Comparison of ENCODE assay signal across 27 cellular contexts in the genomic region with DNA sequence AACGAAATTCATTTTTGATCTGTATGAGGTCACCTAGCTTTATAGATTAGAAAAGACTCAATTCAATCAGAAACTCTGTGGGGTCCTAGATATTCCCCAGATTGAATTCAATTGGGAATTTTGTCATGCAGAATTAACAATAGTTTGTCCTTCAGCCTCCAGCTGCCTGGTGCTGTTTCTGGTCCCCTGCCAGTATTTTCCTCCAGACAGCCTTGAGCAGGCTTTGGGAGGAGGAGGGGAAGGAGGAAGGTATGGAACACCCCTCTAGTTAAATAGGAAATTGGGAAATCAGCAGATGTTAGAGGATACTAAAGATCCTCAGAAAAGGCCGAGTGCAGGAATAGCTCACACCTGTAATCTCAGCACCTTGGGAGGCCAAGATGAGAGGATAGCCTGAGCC. TPM values are rescaled to one million over a fixed set of nuclear protein-coding genes. Genes with fewer than 3 reads are reported as not detected.
DNase-seq lines count a peak whose midpoint lies in the region; ATAC-seq and TF ChIP-seq lines count a peak whose summit lies in the region.
"Had no signal": no experiment of that assay in that cellular context is flagged by ENCODE, and none has a peak within 500 bp of the region (broad histone marks: within the 10 kb centered on the region; RNA-seq: fewer than 3 reads in every experiment).

No MANE protein-coding gene starts in this region.

- no TSS peak for BruUV-seq in MCF 10A (replicated peaks; lab: Mats Ljungman, UMichigan)
- no TSS peak for BruUV-seq in mammary epithelial cell (replicated peaks; lab: Mats Ljungman, UMichigan)

- H3K27me3 Mint-ChIP-seq in MCF 10A (ENCODE audit: insufficient read depth, unreplicated experiment): peaks cover 1% of the 10 kb centered on the region

- H4K91ac ChIP-seq in mesenchymal stem cell (ENCODE audit: low read length): no peak overlapping the region

- in situ Hi-C loops in mammary epithelial cell (cut with MboI; ENCODE audit: low sequenced_read_pairs in 2 of 2) (no loop called here), gastrocnemius medialis (cut with MboI; ENCODE audit: low sequenced_read_pairs in 4 of 4) (no loop called here)

- H4K8ac ChIP-seq in mesenchymal stem cell (ENCODE audit: low read length): no peak overlapping the region

- CTCF ChIA-PET in MCF 10A (lab: Yijun Ruan, JAX): interaction anchor here (0.6 to 1.5 kb wide), 3 partner anchors 26 to 758 kb away, joined by 3 to 4 read pairs (median 4); no protein-coding TSS in a partner anchor
- CTCF ChIA-PET in mammary epithelial cell (lab: Charles Lee; ENCODE audit: low non-redundant PET): no interaction called here

- H3K36me3 ChIP-seq in mammary epithelial cell (ENCODE audit: insufficient read depth, low read length): no peaks in the 10 kb centered on the region
- no peaks in the 10 kb centered on the region for H3K36me3 ChIP-seq in testis (ENCODE audit: low read depth, missing control alignments)
- H3K36me3 ChIP-seq in gastrocnemius medialis: no peaks in the 10 kb centered on the region
- H3K36me3 ChIP-seq in mesenchymal stem cell (ENCODE audit: control insufficient read depth in 1 of 2, insufficient read depth in 2 of 2, low read depth in 1 of 2, low read length in 2 of 2): no peaks in the 10 kb centered on the region
- H3K36me3 ChIP-seq: breast epithelium, esophagus squamous epithelium, gastroesophageal sphincter, thoracic aorta had no signal

- no peak for TF ChIP-seq CTCF in MCF 10A (IDR thresholded peaks at IDR 0.05; ENCODE audit: unreplicated experiment)
- TF ChIP-seq CTCF in mammary epithelial cell (conservative IDR thresholded peaks at IDR 0.05 in 1 of 2, IDR thresholded peaks at IDR 0.05 in 1 of 2; ENCODE audit: extremely low read depth in 1 of 2, insufficient read depth in 1 of 2, low read depth in 1 of 2, low read length in 2 of 2): no peak
- TF ChIP-seq CTCF in choroid plexus epithelial cell (conservative IDR thresholded peaks at IDR 0.05; ENCODE audit: low read depth, low read length): no peak
- TF ChIP-seq CTCF in testis (IDR thresholded peaks at IDR 0.05): no peak
- TF ChIP-seq CTCF in gastrocnemius medialis (IDR thresholded peaks at IDR 0.05 in 4 of 5, conservative IDR thresholded peaks at IDR 0.05 in 1 of 5): no peak

- no peaks in the 10 kb centered on the region for H3K4me1 Mint-ChIP-seq in MCF 10A (ENCODE audit: insufficient read depth, unreplicated experiment)
- H3K4me1 Mint-ChIP-seq: activated naive CD8-positive, alpha-beta T cell treated with anti-CD3 and anti-CD28 coated beads, Interleukin-2, amount 10 ng/mL, durations not matched to agents 7 days and 5 days had no signal

- no peak overlapping the region for H2BK12ac ChIP-seq in mesenchymal stem cell (ENCODE audit: low read length in 2 of 2)

- H3K27me3 ChIP-seq in mammary epithelial cell (ENCODE audit: insufficient read depth, low read length) (no peaks in the 10 kb centered on the region), testis (no peaks in the 10 kb centered on the region), gastrocnemius medialis (no peaks in the 10 kb centered on the region), mesenchymal stem cell (ENCODE audit: control insufficient read depth in 1 of 2, insufficient read depth in 1 of 2, low read length in 2 of 2) (no peaks in the 10 kb centered on the region)
- H3K27me3 ChIP-seq: breast epithelium, esophagus squamous epithelium, gastroesophageal sphincter had no signal

- H3K4me3 ChIP-seq in mammary epithelial cell (replicated peaks in 1 of 3; ENCODE audit: insufficient read depth in 1 of 3, low read depth in 2 of 3, low read length in 3 of 3) (no peak overlapping the region), choroid plexus epithelial cell (ENCODE audit: low read depth, low read length) (no peak overlapping the region), testis (no peak overlapping the region), gastrocnemius medialis (no peak overlapping the region), mesenchymal stem cell (ENCODE audit: insufficient read depth in 1 of 2, low read depth in 1 of 2, low read length in 2 of 2) (no peak overlapping the region)
- H3K4me3 ChIP-seq: breast epithelium, coronary artery, esophagus squamous epithelium, gastroesophageal sphincter, lung, thoracic aorta had no signal

- DNase-seq in MCF 10A (ENCODE audit: unreplicated experiment): peak; percentile 48
- no peak for DNase-seq in mammary epithelial cell
- peak; percentile 10 to 78 for DNase-seq in NCI-H446 (lab: John Stamatoyannopoulos, UW)
- peak; percentile 24 for DNase-seq in choroid plexus epithelial cell (ENCODE audit: low read depth)
- DNase-seq in testis: peak; percentile 33
- DNase-seq in islet precursor cell: no peak
- DNase-seq in gastrocnemius medialis: no peak
- DNase-seq in mesenchymal stem cell: no peak
- DNase-seq: ACHN; activated CD4-positive, alpha-beta T cell treated with anti-CD3 and anti-CD28 coated beads, Interleukin-2, amount 50 U/mL, for 1 hour; activated naive CD8-positive, alpha-beta T cell treated with anti-CD3 and anti-CD28 coated beads, Interleukin-2, amount 10 ng/mL, durations not matched to agents 7 days and 5 days; DND-41; esophagus squamous epithelium; HFFc6; kidney; NCI-H510A; SK-N-SH; stimulated activated CD4-positive, alpha-beta T cell treated with anti-CD3 and anti-CD28 coated beads, Interleukin-2, amount 100 ng/mL, for 48 hours; stimulated activated naive CD4-positive, alpha-beta T cell; T-helper 2 cell had no signal

- H3K9me3 ChIP-seq in mammary epithelial cell (replicated peaks; ENCODE audit: insufficient read depth, low read length) (no peaks in the 10 kb centered on the region), testis (no peaks in the 10 kb centered on the region), gastrocnemius medialis (no peaks in the 10 kb centered on the region), mesenchymal stem cell (ENCODE audit: control insufficient read depth, low read length) (no peaks in the 10 kb centered on the region)
- H3K9me3 ChIP-seq: breast epithelium, esophagus squamous epithelium, gastroesophageal sphincter, SK-N-SH, thoracic aorta had no signal

- TF ChIP-seq POLR2A in testis (IDR thresholded peaks at IDR 0.05): no peak
- no peak for TF ChIP-seq POLR2A in gastrocnemius medialis (IDR thresholded peaks at IDR 0.05)

- H3K27ac ChIP-seq in mammary epithelial cell (ENCODE audit: insufficient read depth, low read depth, low read length) (no peak overlapping the region), testis (no peak overlapping the region), gastrocnemius medialis (no peak overlapping the region), mesenchymal stem cell (ENCODE audit: low read length, poor library complexity, severe bottlenecking) (no peak overlapping the region)
- H3K27ac ChIP-seq: breast epithelium, coronary artery, esophagus squamous epithelium, gastroesophageal sphincter, thoracic aorta had no signal

- H3K79me1 ChIP-seq in mesenchymal stem cell (replicated peaks; ENCODE audit: low read length, poor library complexity, severe bottlenecking): no peaks in the 10 kb centered on the region

- H3K14ac ChIP-seq in mesenchymal stem cell (ENCODE audit: low read length in 2 of 2): no peak overlapping the region

- H3K4me3 Mint-ChIP-seq in MCF 10A (ENCODE audit: unreplicated experiment): no peak overlapping the region
- H3K4me3 Mint-ChIP-seq: activated naive CD8-positive, alpha-beta T cell treated with anti-CD3 and anti-CD28 coated beads, Interleukin-2, amount 10 ng/mL, durations not matched to agents 7 days and 5 days; HFFc6 had no signal

- H3K79me2 ChIP-seq in mammary epithelial cell (ENCODE audit: insufficient read depth, low read length): no peaks in the 10 kb centered on the region

- no peak for ATAC-seq in gastrocnemius medialis
- ATAC-seq: gastroesophageal sphincter had no signal

- no peak overlapping the region for H3K4me2 ChIP-seq in mammary epithelial cell (ENCODE audit: insufficient read depth, low read depth, low read length)
- H3K4me2 ChIP-seq in mesenchymal stem cell (ENCODE audit: low read length, poor library complexity, severe bottlenecking): no peak overlapping the region
- H3K4me2 ChIP-seq: SK-N-SH had no signal

- no peak overlapping the region for H3K18ac ChIP-seq in mesenchymal stem cell (ENCODE audit: low read depth in 1 of 2, low read length in 2 of 2)

- H2BK15ac ChIP-seq in mesenchymal stem cell (ENCODE audit: low read depth, poor library complexity, severe bottlenecking): no peak overlapping the region

- no peak overlapping the region for H2BK5ac ChIP-seq in mesenchymal stem cell (ENCODE audit: low read depth, low read length, poor library complexity, severe bottlenecking)

- H3K36me3 Mint-ChIP-seq in MCF 10A (ENCODE audit: insufficient read depth, unreplicated experiment): no peaks in the 10 kb centered on the region
- H3K36me3 Mint-ChIP-seq: activated naive CD8-positive, alpha-beta T cell treated with anti-CD3 and anti-CD28 coated beads, Interleukin-2, amount 10 ng/mL, durations not matched to agents 7 days and 5 days had no signal

- H3K23ac ChIP-seq in mesenchymal stem cell (ENCODE audit: low read length in 2 of 2): no peak overlapping the region

- dilution Hi-C loops in mammary epithelial cell (cut with HindIII; ENCODE audit: low sequenced_read_pairs): no loop called here

- H3K9me3 Mint-ChIP-seq in MCF 10A (ENCODE audit: unreplicated experiment): no peaks in the 10 kb centered on the region
- H3K9me3 Mint-ChIP-seq: activated naive CD8-positive, alpha-beta T cell treated with anti-CD3 and anti-CD28 coated beads, Interleukin-2, amount 10 ng/mL, durations not matched to agents 7 days and 5 days; activated T-helper 2 cell treated with anti-CD3 and anti-CD28 coated beads, Interferon-gamma antibody, Interleukin-2, Interleukin-4, amounts not matched to agents 10 μg/mL and 5 μg/mL and 100 μg/mL, durations not matched to agents 14 hours and 24 hours and 36 hours; HFFc6 had no signal

- POLR2A ChIA-PET in MCF 10A (lab: Yijun Ruan, JAX): no interaction called here

- H3K27ac Mint-ChIP-seq in MCF 10A (ENCODE audit: low read depth, unreplicated experiment): no peak overlapping the region
- H3K27ac Mint-ChIP-seq: activated naive CD8-positive, alpha-beta T cell treated with anti-CD3 and anti-CD28 coated beads, Interleukin-2, amount 10 ng/mL, durations not matched to agents 7 days and 5 days; activated T-helper 2 cell treated with anti-CD3 and anti-CD28 coated beads, Interferon-gamma antibody, Interleukin-2, Interleukin-4, amounts not matched to agents 10 μg/mL and 5 μg/mL and 100 μg/mL, durations not matched to agents 14 hours and 24 hours and 36 hours; HFFc6 had no signal

- no peak overlapping the region for H3K9ac ChIP-seq in mammary epithelial cell (ENCODE audit: insufficient read depth, low read length)
- H3K9ac ChIP-seq in mesenchymal stem cell (ENCODE audit: low read length): no peak overlapping the region
- H3K9ac ChIP-seq: SK-N-SH had no signal

- 100% methylated on average over 2 of the region's 2 CpGs for WGBS in mammary epithelial cell (ENCODE audit: low coverage, missing lambda C conversion rate)
- 27 to 40% methylated on average over 2 of the region's 2 CpGs for WGBS in testis, 2 donors
- 83% methylated on average over 1 of the region's 2 CpGs for WGBS in mesenchymal stem cell

- no peaks in the 10 kb centered on the region for H4K20me1 ChIP-seq in mammary epithelial cell (ENCODE audit: insufficient read depth, low read length)

- H2BK120ac ChIP-seq in mesenchymal stem cell (ENCODE audit: low read depth, low read length): no peak overlapping the region

- H3K4me1 ChIP-seq in mammary epithelial cell (ENCODE audit: insufficient read depth, low read length) (peaks cover 10% of the 10 kb centered on the region), testis (peaks cover 7% of the 10 kb centered on the region), gastrocnemius medialis (no peaks in the 10 kb centered on the region), mesenchymal stem cell (ENCODE audit: control insufficient read depth, insufficient read depth, low read depth, low read length) (no peaks in the 10 kb centered on the region)
- H3K4me1 ChIP-seq: breast epithelium had no signal

- no peak overlapping the region for H3K4ac ChIP-seq in mesenchymal stem cell (ENCODE audit: low read depth in 1 of 2, low read length in 2 of 2)

- intact Hi-C loops in MCF 10A (cut with micrococcal nuclease): no loop called here
- intact Hi-C loops in mammary epithelial cell (cut with micrococcal nuclease): no loop called here
- intact Hi-C loops in testis (cut with DNase I; ENCODE audit: low total_unique reads): no loop called here
- intact Hi-C loops in gastrocnemius medialis (cut with DNase I; ENCODE audit: low total_unique reads): no loop called here

- H2AFZ ChIP-seq in mammary epithelial cell (ENCODE audit: low read depth, low read length): no peak overlapping the region
- no peak overlapping the region for H2AFZ ChIP-seq in mesenchymal stem cell (ENCODE audit: low read depth, low read length)

- no peak overlapping the region for H2AK5ac ChIP-seq in mesenchymal stem cell (ENCODE audit: low read length, severe bottlenecking)

RNA-seq across cellular contexts. Expression of gene GRIP1, which starts 10.6 kb away (rescaled TPM):
- total RNA-seq in MCF 10A (2022): 8.2 and 8.8 TPM in 2 replicates
- 10 to 100 TPM; 19.3 to 30.7 TPM for total RNA-seq in mammary epithelial cell
- 7.4 TPM for polyA plus RNA-seq in mammary epithelial cell
- polyA minus RNA-seq in mammary epithelial cell: 21.1 TPM
- 10 to 100 TPM; 12.0 to 12.9 TPM for total RNA-seq in testis
- 14.0 TPM for polyA plus RNA-seq in testis (ENCODE audit: insufficient read depth, low read depth, low replicate concordance)
- total RNA-seq in gastrocnemius medialis: 1 to 10 TPM in 1 of 4 donors, under 1 TPM in 3; 0.18 to 2.1 (median 0.34) TPM
- 0.47 TPM for polyA plus RNA-seq in mesenchymal stem cell (2013, experiment 1 of 2)
- 0.97 TPM for polyA plus RNA-seq in mesenchymal stem cell (2013, experiment 2 of 2)
- total RNA-seq: activated T-helper 2 cell treated with anti-CD3 and anti-CD28 coated beads, Interferon-gamma antibody, Interleukin-2, Interleukin-4, amounts not matched to agents 10 μg/mL and 5 μg/mL and 100 μg/mL, durations not matched to agents 14 hours and 24 hours and 36 hours; RPMI7951 had no signal

Comparison
In these comparisons a context has a peak if more than half of its experiments do, and no peak if none do; other contexts are left out.
1. DNase-seq: peak in MCF 10A (single experiment), NCI-H446 (2 of 2), choroid plexus epithelial cell (single experiment) and testis (single experiment); none in mammary epithelial cell (single experiment), islet precursor cell (single experiment), gastrocnemius medialis (0 of 2) and mesenchymal stem cell (single experiment).